Comparison of ENCODE assay signal across 8 cellular contexts in genomic region chrX:47658301-47658683, GRCh38. TPM values are rescaled to one million over a fixed set of nuclear protein-coding genes. Genes with fewer than 3 reads are reported as not detected.
DNase-seq lines count a peak whose midpoint lies in the region; ATAC-seq and TF ChIP-seq lines count a peak whose summit lies in the region.

No MANE protein-coding gene starts in this region.

- CTCF ChIA-PET in Calu3 (lab: Charles Lee): no interaction called here
- CTCF ChIA-PET in RWPE1 (lab: Yijun Ruan, JAX): interaction anchor here (0.8 kb wide), 1 partner anchor 10 kb away, joined by 4 read pairs; no protein-coding TSS in a partner anchor

- H3K9ac ChIP-seq in parathyroid adenoma: no peak overlapping the region

- H2AFZ ChIP-seq in parathyroid adenoma: peak overlapping the region; percentile 86

- H3K4me1 ChIP-seq in esophagus (ENCODE audit: control insufficient read depth in 2 of 2, insufficient read depth in 2 of 2, low read length in 1 of 2): no peaks in the 10 kb centered on the region
- peaks cover 2% of the 10 kb centered on the region for H3K4me1 ChIP-seq in parathyroid adenoma

- peak overlapping the region; percentile 96 for H3K27ac Mint-ChIP-seq in Calu3 (ENCODE audit: unreplicated experiment)

- peak overlapping the region; percentile 92 for H3K27ac ChIP-seq in RWPE1
- peak overlapping the region; percentile 98 for H3K27ac ChIP-seq in esophagus (ENCODE audit: low read depth in 2 of 2, low read length in 1 of 2)
- H3K27ac ChIP-seq in parathyroid adenoma: peak overlapping the region; percentile 99

- peak overlapping the region; percentile 60 to 82 for H3K4me3 ChIP-seq in esophagus (ENCODE audit: low read depth in 1 of 2, low read length in 2 of 2)
- H3K4me3 ChIP-seq in parathyroid adenoma (ENCODE audit: low read depth, low read length): peak overlapping the region; percentile 78

- H3K9me3 ChIP-seq in esophagus (ENCODE audit: control insufficient read depth in 2 of 2, insufficient read depth in 1 of 2, low read depth in 1 of 2, low read length in 1 of 2) (no peaks in the 10 kb centered on the region), parathyroid adenoma (ENCODE audit: control insufficient read depth, low read length) (no peaks in the 10 kb centered on the region)

- peaks cover 24% of the 10 kb centered on the region for H3K36me3 Mint-ChIP-seq in Calu3 (ENCODE audit: insufficient read depth, unreplicated experiment)

- intact Hi-C loops in Calu3 (cut with micrococcal nuclease; ENCODE audit: unreplicated experiment): loop anchor here (2.0 to 10.0 kb wide), 2 partner anchors 75 to 93 kb away; partner anchors contain the start of genes ARAF and TIMP1

- no peaks in the 10 kb centered on the region for H3K79me2 ChIP-seq in parathyroid adenoma

- BruUV-seq in Calu3 (replicated peaks; lab: Mats Ljungman, UMichigan): TSS peak; percentile 40

- no peak for ATAC-seq in HG03439 (IDR thresholded peaks at IDR 0.05; ENCODE audit: unreplicated experiment)

- peak overlapping the region; percentile 74 for H3K4me3 Mint-ChIP-seq in Calu3 (ENCODE audit: low read depth, unreplicated experiment)

- H3K4me1 Mint-ChIP-seq in Calu3 (ENCODE audit: low read depth, unreplicated experiment): no peaks in the 10 kb centered on the region

- peaks cover 4% of the 10 kb centered on the region for H3K9me3 Mint-ChIP-seq in Calu3 (ENCODE audit: low read depth, unreplicated experiment)

- no peak for DNase-seq in Calu3
- no peak for DNase-seq in RWPE1 (ENCODE audit: low spot score)
- DNase-seq in cerebellar nuclear complex (lab: John Stamatoyannopoulos, UW): no peak
- DNase-seq in NCI-H1092 (lab: John Stamatoyannopoulos, UW): no peak
- DNase-seq in activated CD8-positive, alpha-beta memory T cell treated with anti-CD3 and anti-CD28 coated beads for 24 hours: no peak

- H3K27me3 Mint-ChIP-seq in Calu3 (ENCODE audit: unreplicated experiment): no peaks in the 10 kb centered on the region

- TF ChIP-seq CTCF in Calu3 (IDR thresholded peaks at IDR 0.05; ENCODE audit: unreplicated experiment): no peak
- no peak for TF ChIP-seq CTCF in RWPE1 (conservative IDR thresholded peaks at IDR 0.05; ENCODE audit: low read depth)
- TF ChIP-seq CTCF in parathyroid adenoma (IDR thresholded peaks at IDR 0.05): no peak

- no peaks in the 10 kb centered on the region for H3K27me3 ChIP-seq in esophagus (ENCODE audit: control insufficient read depth in 1 of 2, insufficient read depth in 2 of 2, low read length in 2 of 2)
- H3K27me3 ChIP-seq in parathyroid adenoma (ENCODE audit: control insufficient read depth, insufficient read depth, low read length): no peaks in the 10 kb centered on the region

- H3K36me3 ChIP-seq in esophagus (ENCODE audit: control insufficient read depth in 2 of 2, insufficient read depth in 2 of 2, low read length in 1 of 2) (peaks cover 3 to 8% of the 10 kb centered on the region in 2 donors), parathyroid adenoma (ENCODE audit: control insufficient read depth, insufficient read depth, low read length) (no peaks in the 10 kb centered on the region)

- H3K4me2 ChIP-seq in parathyroid adenoma (ENCODE audit: low read length): peak overlapping the region; percentile 65

- 1 to 37% methylated on average over 13 of the region's 13 CpGs for WGBS in esophagus, 2 donors

- POLR2A ChIA-PET in RWPE1 (lab: Yijun Ruan, JAX; ENCODE audit: low non-redundant PET): no interaction called here

RNA-seq across cellular contexts. Expression of gene UXT, which starts 0.7 kb away (rescaled TPM):
- 112 and 116 TPM in 2 replicates for total RNA-seq in Calu3 (2022)
- polyA plus RNA-seq in esophagus: 100 to 1,000 TPM in 1 of 2 donors, 10 to 100 TPM in 1; 77.6 to 121 TPM

RNA-seq across cellular contexts. Expression of gene ELK1, which starts 7.9 kb away (rescaled TPM):
- 42.4 and 43.9 TPM in 2 replicates for total RNA-seq in Calu3 (2022)
- polyA plus RNA-seq in esophagus: 10 to 100 TPM in 1 of 2 donors, 1 to 10 TPM in 1; 6.2 to 13.3 TPM

RNA-seq across cellular contexts. Expression of gene CFP, which starts 28.6 kb away (rescaled TPM):
- 1.2 and 1.4 TPM in 2 replicates for total RNA-seq in Calu3 (2022)
- 1 to 10 TPM in 1 of 2 donors, under 1 TPM in 1; 0.77 to 3.6 TPM for polyA plus RNA-seq in esophagus

RNA-seq across cellular contexts. Expression of gene SYN1, which starts 38.6 kb away (rescaled TPM):
- 0.21 TPM in 1 of 2 replicates, not detected in the other for total RNA-seq in Calu3 (2022)
- polyA plus RNA-seq in esophagus: under 1 TPM; 0.08 to 0.14 TPM
